Comparison of ENCODE assay signal across 17 cellular contexts in genomic region chr6:39666706-39667489, GRCh38. TPM values are rescaled to one million over a fixed set of nuclear protein-coding genes. Genes with fewer than 3 reads are reported as not detected.
"Had no signal": no experiment of that assay in that cellular context is flagged by ENCODE, and none has a peak within 500 bp of the region (broad histone marks: within the 10 kb centered on the region; RNA-seq: fewer than 3 reads in every experiment).

No MANE protein-coding gene starts in this region.

- H3K79me2 ChIP-seq: hepatocyte had no signal

- ATAC-seq: activated T-cell treated with anti-CD3 and anti-CD28 coated beads, Interleukin-2, amount 50 U/mL, for 72 hours; left lung; natural killer cell; sciatic nerve; stimulated activated naive CD8-positive, alpha-beta T cell treated with anti-CD3 and anti-CD28 coated beads, Interleukin-15, Interleukin-2, amounts not matched to agents 100 U/mL and 50 U/mL, for 24 hours; upper lobe of right lung had no signal

- H3K36me3 ChIP-seq: left lung, thoracic aorta, upper lobe of right lung had no signal

- H3K4me3 ChIP-seq: hepatocyte, left lung, thoracic aorta, upper lobe of right lung had no signal

- H3K4me1 Mint-ChIP-seq: activated B cell treated with CpG ODN at 0.5 μM for 24 hours; activated CD4-positive, alpha-beta T cell treated with anti-CD3 and anti-CD28 coated beads, Interleukin-2, amount 10 ng/mL, durations not matched to agents 24 days and 14 days; activated naive CD8-positive, alpha-beta T cell treated with anti-CD3 and anti-CD28 coated beads, Interleukin-2, amount 10 ng/mL, durations not matched to agents 7 days and 5 days; natural killer cell had no signal

- H3K27me3 ChIP-seq: hepatocyte, left lung, upper lobe of right lung had no signal

- H3K36me3 Mint-ChIP-seq: activated naive CD8-positive, alpha-beta T cell treated with anti-CD3 and anti-CD28 coated beads, Interleukin-2, amount 10 ng/mL, durations not matched to agents 7 days and 5 days; natural killer cell had no signal

- H3K4me3 Mint-ChIP-seq: activated B cell treated with CpG ODN at 0.5 μM for 24 hours; activated CD4-positive, alpha-beta T cell treated with anti-CD3 and anti-CD28 coated beads, Interleukin-2, amount 10 ng/mL, durations not matched to agents 24 days and 14 days; activated naive CD8-positive, alpha-beta T cell treated with anti-CD3 and anti-CD28 coated beads, Interleukin-2, amount 10 ng/mL, durations not matched to agents 7 days and 5 days; activated T-cell treated with anti-CD3 and anti-CD28 coated beads, Interleukin-2, amount 50 U/mL, for 72 hours; natural killer cell had no signal

- H3K4me1 ChIP-seq: left lung, upper lobe of right lung had no signal

- DNase-seq: activated B cell treated with CpG ODN at 0.5 μM for 24 hours; activated CD4-positive, alpha-beta T cell treated with anti-CD3 and anti-CD28 coated beads, Interleukin-2, amount 10 ng/mL, durations not matched to agents 24 days and 14 days; activated CD8-positive, alpha-beta memory T cell treated with anti-CD3 and anti-CD28 coated beads, Interleukin-2, amount 50 U/mL, for 48 hours; activated gamma-delta T cell treated with Interleukin-2 at 50 U/mL for 16 hours; activated naive CD8-positive, alpha-beta T cell treated with anti-CD3 and anti-CD28 coated beads, Interleukin-2, amount 10 ng/mL, durations not matched to agents 7 days and 5 days; activated T-cell treated with anti-CD3 and anti-CD28 coated beads, Interleukin-2, amount 50 U/mL, for 72 hours; dermis blood vessel endothelial cell; left lung; natural killer cell; occipital lobe; stimulated activated naive CD8-positive, alpha-beta T cell treated with anti-CD3 and anti-CD28 coated beads, Interleukin-15, Interleukin-2, amounts not matched to agents 100 U/mL and 50 U/mL, for 24 hours; SW 1271; upper lobe of right lung had no signal

- H3K9me3 Mint-ChIP-seq: activated B cell treated with CpG ODN at 0.5 μM for 24 hours; activated CD4-positive, alpha-beta T cell treated with anti-CD3 and anti-CD28 coated beads, Interleukin-2, amount 10 ng/mL, durations not matched to agents 24 days and 14 days; activated naive CD8-positive, alpha-beta T cell treated with anti-CD3 and anti-CD28 coated beads, Interleukin-2, amount 10 ng/mL, durations not matched to agents 7 days and 5 days; activated T-cell treated with anti-CD3 and anti-CD28 coated beads, Interleukin-2, amount 50 U/mL, for 72 hours; natural killer cell had no signal

- H3K27ac ChIP-seq: hepatocyte, left lung, thoracic aorta, upper lobe of right lung had no signal

- H3K27ac Mint-ChIP-seq: activated B cell treated with CpG ODN at 0.5 μM for 24 hours; activated CD4-positive, alpha-beta T cell treated with anti-CD3 and anti-CD28 coated beads, Interleukin-2, amount 10 ng/mL, durations not matched to agents 24 days and 14 days; activated naive CD8-positive, alpha-beta T cell treated with anti-CD3 and anti-CD28 coated beads, Interleukin-2, amount 10 ng/mL, durations not matched to agents 7 days and 5 days; activated T-cell treated with anti-CD3 and anti-CD28 coated beads, Interleukin-2, amount 50 U/mL, for 72 hours; natural killer cell had no signal

- H3K4me2 ChIP-seq: hepatocyte had no signal

RNA-seq across cellular contexts. Expression of gene KIF6, which starts 58.3 kb away (rescaled TPM):
- total RNA-seq: activated B cell treated with CpG ODN at 0.5 μM for 24 hours; activated naive CD8-positive, alpha-beta T cell treated with anti-CD3 and anti-CD28 coated beads, Interleukin-2, amount 10 ng/mL, durations not matched to agents 7 days and 5 days; dermis blood vessel endothelial cell; natural killer cell; pulmonary artery endothelial cell; thoracic aorta had no signal
